8 cellular contexts compared by ENCODE assay signal in the genomic region with DNA sequence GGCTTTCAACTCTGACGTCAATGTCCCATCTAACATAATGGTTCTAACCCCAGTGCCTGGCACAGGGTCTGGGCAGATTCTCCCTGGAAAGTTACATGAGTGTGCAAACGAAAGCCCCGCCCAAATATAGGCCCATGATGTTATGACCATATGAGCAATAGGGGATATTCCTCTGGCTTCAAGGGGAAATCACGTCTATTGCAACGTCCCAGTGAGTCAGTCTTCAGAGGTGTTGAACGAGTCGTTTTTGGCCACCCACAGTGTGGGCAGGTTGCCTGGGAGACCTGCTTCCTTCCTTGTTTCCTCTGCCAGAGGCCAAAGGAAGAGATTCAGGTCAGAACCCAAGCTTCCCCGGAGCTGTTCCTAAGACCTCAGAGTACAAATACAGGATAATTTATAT. TPM values are rescaled to one million over a fixed set of nuclear protein-coding genes. Genes with fewer than 3 reads are reported as not detected.
DNase-seq lines count a peak whose midpoint lies in the region; ATAC-seq and TF ChIP-seq lines count a peak whose summit lies in the region.

No MANE protein-coding gene starts in this region.

- POLR2A ChIA-PET in naive thymus-derived CD8-positive, alpha-beta T cell (lab: Charles Lee) = no interaction called here

- DNase-seq in Daoy (ENCODE audit: low read depth) (peak; percentile 71), HS-5 (ENCODE audit: low read depth) (peak; percentile 61), vagina (ENCODE audit: extremely low spot score in 2 of 2) (no peak), pons (ENCODE audit: low spot score) (no peak)
- peak; percentile 82 for DNase-seq in activated CD8-positive, alpha-beta memory T cell treated with anti-CD3 and anti-CD28 coated beads, Interleukin-2, amount 10 ng/mL, durations not matched to agents 7 days and 5 days
- no peak for DNase-seq in naive thymus-derived CD8-positive, alpha-beta T cell

- H3K4me3 Mint-ChIP-seq in activated CD8-positive, alpha-beta memory T cell treated with anti-CD3 and anti-CD28 coated beads, Interleukin-2, amount 10 ng/mL, durations not matched to agents 7 days and 5 days = no peak overlapping the region
- H3K4me3 Mint-ChIP-seq in naive thymus-derived CD8-positive, alpha-beta T cell = peak overlapping the region in 9 of 10 donors; percentile 3 to 52 (median 30)

- no peak overlapping the region for H3K4me3 ChIP-seq in vagina

- no peaks in the 10 kb centered on the region for H3K27me3 Mint-ChIP-seq in activated CD8-positive, alpha-beta memory T cell treated with anti-CD3 and anti-CD28 coated beads, Interleukin-2, amount 10 ng/mL, durations not matched to agents 7 days and 5 days
- H3K27me3 Mint-ChIP-seq in naive thymus-derived CD8-positive, alpha-beta T cell = no peaks in the 10 kb centered on the region

- H3K9me3 ChIP-seq in vagina = no peaks in the 10 kb centered on the region

- TF ChIP-seq CTCF in vagina (IDR thresholded peaks at IDR 0.05) = no peak

- peaks cover 6% of the 10 kb centered on the region for H3K9me3 Mint-ChIP-seq in activated CD8-positive, alpha-beta memory T cell treated with anti-CD3 and anti-CD28 coated beads, Interleukin-2, amount 10 ng/mL, durations not matched to agents 7 days and 5 days (ENCODE audit: low read depth)
- H3K9me3 Mint-ChIP-seq in naive thymus-derived CD8-positive, alpha-beta T cell = peaks cover 5 to 20% (median 12%) of the 10 kb centered on the region in 9 donors

- peak; percentile 82 for ATAC-seq in activated CD8-positive, alpha-beta memory T cell treated with anti-CD3 and anti-CD28 coated beads, Interleukin-2, amount 10 ng/mL, durations not matched to agents 7 days and 5 days
- ATAC-seq in naive thymus-derived CD8-positive, alpha-beta T cell = peak; percentile 18 to 35
- no peak for ATAC-seq in HG02852 (IDR thresholded peaks at IDR 0.05; ENCODE audit: unreplicated experiment)
- ATAC-seq in HG02623 (IDR thresholded peaks at IDR 0.05; ENCODE audit: unreplicated experiment) = no peak

- intact Hi-C loops in vagina (cut with DNase I) = no loop called here

- TF ChIP-seq POLR2A in vagina (IDR thresholded peaks at IDR 0.05) = no peak

- CTCF ChIA-PET in activated CD8-positive, alpha-beta memory T cell treated with anti-CD3 and anti-CD28 coated beads, Interleukin-2, amount 10 ng/mL, durations not matched to agents 7 days and 5 days (lab: Charles Lee) = interaction anchor here (0.7 kb wide), 1 partner anchor 181 kb away, joined by 3 read pairs; no protein-coding TSS in a partner anchor

- H3K27ac Mint-ChIP-seq in activated CD8-positive, alpha-beta memory T cell treated with anti-CD3 and anti-CD28 coated beads, Interleukin-2, amount 10 ng/mL, durations not matched to agents 7 days and 5 days = peak overlapping the region; percentile 72
- peak overlapping the region; percentile 32 to 89 (median 68) for H3K27ac Mint-ChIP-seq in naive thymus-derived CD8-positive, alpha-beta T cell

- peaks cover 49% of the 10 kb centered on the region for H3K4me1 Mint-ChIP-seq in activated CD8-positive, alpha-beta memory T cell treated with anti-CD3 and anti-CD28 coated beads, Interleukin-2, amount 10 ng/mL, durations not matched to agents 7 days and 5 days
- peaks cover 38 to 88% (median 72%) of the 10 kb centered on the region in 4 donors for H3K4me1 Mint-ChIP-seq in naive thymus-derived CD8-positive, alpha-beta T cell

- no peaks in the 10 kb centered on the region for H3K27me3 ChIP-seq in vagina

- no peaks in the 10 kb centered on the region for H3K36me3 ChIP-seq in vagina

- H3K4me1 ChIP-seq in vagina = no peaks in the 10 kb centered on the region

- peaks cover 60% of the 10 kb centered on the region for H3K36me3 Mint-ChIP-seq in activated CD8-positive, alpha-beta memory T cell treated with anti-CD3 and anti-CD28 coated beads, Interleukin-2, amount 10 ng/mL, durations not matched to agents 7 days and 5 days
- H3K36me3 Mint-ChIP-seq in naive thymus-derived CD8-positive, alpha-beta T cell = peaks cover 20 to 44% (median 38%) of the 10 kb centered on the region in 3 donors

- no peak overlapping the region for H3K27ac ChIP-seq in vagina

RNA-seq across cellular contexts. Expression of gene PIK3R5, which starts 30.3 kb away (rescaled TPM):
- not detected in 2 replicates for total RNA-seq in Daoy (2014; rRNA removed; shearing (Covaris generic))
- 10 to 100 TPM; 48.9 to 51.2 TPM for total RNA-seq in activated CD8-positive, alpha-beta memory T cell treated with anti-CD3 and anti-CD28 coated beads, Interleukin-2, amount 10 ng/mL, durations not matched to agents 7 days and 5 days
- total RNA-seq in naive thymus-derived CD8-positive, alpha-beta T cell = 100 to 1,000 TPM in 1 of 2 experiments, 10 to 100 TPM in 1; 94.1 to 104 TPM
- 10 to 100 TPM; 20.0 to 44.0 (median 25.8) TPM for polyA plus RNA-seq in naive thymus-derived CD8-positive, alpha-beta T cell
- 10.6 TPM for total RNA-seq in vagina

Comparison
In these comparisons a context has a peak if more than half of its experiments do, and no peak if none do; other contexts are left out.
1. DNase-seq: peak in Daoy (single experiment), HS-5 (single experiment) and activated CD8-positive, alpha-beta memory T cell treated with anti-CD3 and anti-CD28 coated beads, Interleukin-2, amount 10 ng/mL, durations not matched to agents 7 days and 5 days (single experiment); none in naive thymus-derived CD8-positive, alpha-beta T cell (0 of 10), vagina (0 of 2) and pons (single experiment).
2. ATAC-seq: peak in activated CD8-positive, alpha-beta memory T cell treated with anti-CD3 and anti-CD28 coated beads, Interleukin-2, amount 10 ng/mL, durations not matched to agents 7 days and 5 days (single experiment) and naive thymus-derived CD8-positive, alpha-beta T cell (2 of 2); none in HG02852 (single experiment) and HG02623 (single experiment).
3. RNA of gene PIK3R5, which starts 30.3 kb away (total RNA-seq): 94.1 to 104 TPM in naive thymus-derived CD8-positive, alpha-beta T cell, 48.9 to 51.2 TPM in activated CD8-positive, alpha-beta memory T cell treated with anti-CD3 and anti-CD28 coated beads, Interleukin-2, amount 10 ng/mL, durations not matched to agents 7 days and 5 days and 10.6 TPM in vagina (single experiment); not detected in Daoy; every median in the first group is over 10 times any median in the second.